ENCODE assay signal across 33 cellular contexts in genomic region chr6:72458521-72458920, GRCh38.
"Had no signal": no experiment of that assay in that cellular context is flagged by ENCODE, and none has a peak within 500 bp of the region (broad histone marks: within the 10 kb centered on the region; RNA-seq: fewer than 3 reads in every experiment).

No MANE protein-coding gene starts in this region.

- H3K27ac ChIP-seq: ascending aorta, cardiac muscle cell, WERI-Rb-1 had no signal

- H3K36me3 ChIP-seq: ascending aorta, cardiac muscle cell, WERI-Rb-1 had no signal

- ATAC-seq: activated CD4-positive, alpha-beta T cell treated with anti-CD3 and anti-CD28 coated beads for 36 hours; activated CD4-positive, CD25-positive, alpha-beta regulatory T cell treated with anti-CD3 and anti-CD28 coated beads, Interleukin-2, amount 50 U/mL, for 24 hours; activated CD8-positive, alpha-beta memory T cell treated with anti-CD3 and anti-CD28 coated beads, Interleukin-2, amount 10 ng/mL, durations not matched to agents 7 days and 5 days; activated CD8-positive, alpha-beta T cell treated with anti-CD3 and anti-CD28 coated beads, Interleukin-2, amount 10 ng/mL, durations not matched to agents 7 days and 5 days; activated naive CD8-positive, alpha-beta T cell treated with anti-CD3 and anti-CD28 coated beads, Interleukin-2, amount 50 U/mL, for 24 hours; WTC11 had no signal

- H3K4me3 ChIP-seq: ascending aorta, cardiac muscle cell had no signal

- FAIRE-seq: bronchial epithelial cell, TTC549 had no signal

- H3K4me1 ChIP-seq: ascending aorta had no signal

- H3K9me3 ChIP-seq: ascending aorta had no signal

- DNase-seq: activated CD4-positive, alpha-beta memory T cell treated with anti-CD3 and anti-CD28 coated beads, Interleukin-2, amount 10 ng/mL, durations not matched to agents 7 days and 5 days; activated CD4-positive, alpha-beta T cell treated with anti-CD3 and anti-CD28 coated beads for 1 hour; activated CD4-positive, alpha-beta T cell treated with anti-CD3 and anti-CD28 coated beads for 36 hours; activated CD4-positive, alpha-beta T cell treated with anti-CD3 and anti-CD28 coated beads for 48 hours; activated CD4-positive, alpha-beta T cell treated with anti-CD3 and anti-CD28 coated beads, Interleukin-2, amount 10 ng/mL, durations not matched to agents 7 days and 5 days; activated CD4-positive, alpha-beta T cell treated with anti-CD3 and anti-CD28 coated beads, Interleukin-2, amount 50 U/mL, for 48 hours; activated CD4-positive, CD25-positive, alpha-beta regulatory T cell; activated CD8-positive, alpha-beta memory T cell treated with anti-CD3 and anti-CD28 coated beads for 24 hours; activated CD8-positive, alpha-beta memory T cell treated with anti-CD3 and anti-CD28 coated beads, Interleukin-2, amount 10 ng/mL, durations not matched to agents 7 days and 5 days; activated CD8-positive, alpha-beta memory T cell treated with anti-CD3 and anti-CD28 coated beads, Interleukin-2, amount 50 U/mL, for 48 hours; activated CD8-positive, alpha-beta T cell treated with anti-CD3 and anti-CD28 coated beads, Interleukin-2, amount 10 ng/mL, durations not matched to agents 7 days and 5 days; activated effector memory CD4-positive, alpha-beta T cell treated with Interleukin-2 at 50 U/mL for 16 hours; activated gamma-delta T cell; activated naive CD4-positive, alpha-beta T cell treated with anti-CD3 and anti-CD28 coated beads, Interleukin-2, amount 10 ng/mL, durations not matched to agents 7 days and 5 days; activated naive CD4-positive, alpha-beta T cell treated with Interleukin-2 at 50 U/mL for 16 hours; activated naive CD8-positive, alpha-beta T cell treated with anti-CD3 and anti-CD28 coated beads, Interleukin-2, amount 10 ng/mL, durations not matched to agents 7 days and 5 days; activated naive CD8-positive, alpha-beta T cell treated with anti-CD3 and anti-CD28 coated beads, Interleukin-2, amount 50 U/mL, for 24 hours; activated T-cell treated with anti-CD3 and anti-CD28 coated beads, Interleukin-2, amount 50 U/mL, for 24 hours; activated T-cell treated with anti-CD3 and anti-CD28 coated beads, Interleukin-2, amount 50 U/mL, for 48 hours; amygdala; anterior cingulate cortex; caudate nucleus; cerebellar nuclear complex; T-helper 1 cell; T-helper 2 cell; T-helper 9 cell; WERI-Rb-1 had no signal

- H3K27me3 ChIP-seq: ascending aorta, cardiac muscle cell had no signal
